32 cellular contexts compared by ENCODE assay signal in the genomic region with DNA sequence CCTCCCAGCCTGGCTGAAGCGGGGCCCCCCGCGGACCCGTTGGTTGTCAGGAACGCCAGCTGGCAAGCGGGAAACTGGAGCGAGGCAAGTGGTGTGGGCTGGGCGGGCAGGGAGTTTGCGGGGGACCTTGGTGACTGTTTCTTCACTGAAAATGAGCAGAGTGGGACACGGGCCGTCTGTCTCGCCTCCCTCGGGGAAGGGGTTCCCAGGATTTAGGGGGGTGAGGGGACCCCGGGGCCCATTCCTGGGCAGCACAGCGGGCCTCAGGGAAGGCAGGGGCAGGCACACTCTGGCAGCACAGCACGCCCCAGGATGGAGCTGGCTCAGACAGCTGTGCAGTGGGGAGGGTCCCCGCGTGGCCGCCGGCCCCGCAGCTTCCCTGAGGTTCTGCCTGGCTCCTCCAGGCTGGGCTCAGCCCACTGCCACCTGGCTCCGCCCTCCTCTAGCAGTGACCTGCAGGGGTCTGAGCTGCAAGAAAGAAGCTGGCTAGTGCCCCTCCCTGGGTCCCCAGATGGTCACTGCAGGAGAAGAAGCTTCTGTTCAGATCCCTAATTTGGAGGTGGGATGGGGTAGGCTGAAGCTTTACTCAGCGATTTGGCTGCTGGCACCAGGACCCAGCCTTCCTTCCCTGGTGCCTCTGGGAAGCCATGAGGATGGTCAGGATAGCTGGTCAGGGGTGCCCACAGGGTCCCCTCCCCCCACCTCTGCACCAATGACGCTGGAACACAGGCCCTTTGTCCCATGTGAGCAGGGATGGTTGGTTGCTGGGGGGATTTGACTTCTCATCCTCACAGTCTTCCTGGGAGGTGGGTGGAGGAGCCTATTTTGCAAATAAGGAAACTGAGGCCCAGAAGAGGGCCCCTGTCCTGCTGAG.
A peak's percentile ranks its signal among the peaks of the same experiment; 100 is the strongest.
DNase-seq lines count a peak whose midpoint lies in the region; ATAC-seq and TF ChIP-seq lines count a peak whose summit lies in the region.
"Had no signal": no experiment of that assay in that cellular context is flagged by ENCODE, and none has a peak within 500 bp of the region (broad histone marks: within the 10 kb centered on the region; RNA-seq: fewer than 3 reads in every experiment).

No MANE protein-coding gene starts in this region.

- H3K9me3 Mint-ChIP-seq in H9 (no peaks in the 10 kb centered on the region; a peak in 1 of 5 replicates), endodermal cell (no peaks in the 10 kb centered on the region)
- H3K9me3 Mint-ChIP-seq: brain; CD8-positive, alpha-beta memory T cell; T-cell had no signal

- no CpG with 5 or more reads among the region's 24 CpGs for WGBS in H9 (ENCODE audit: extremely low coverage, insufficient read length, low lambda C conversion rate)
- WGBS in endodermal cell (ENCODE audit: insufficient coverage in 1 of 2, insufficient read length in 1 of 2), 2 experiments = 65 to 79% methylated on average over 9 to 23 of the region's 24 CpGs
- no CpG with 5 or more reads among the region's 24 CpGs for WGBS in neuronal stem cell (ENCODE audit: extremely low coverage in 2 of 2, insufficient read length in 2 of 2, insufficient replicate concordance in 1 of 2), 2 donors

- H3K23me2 ChIP-seq in H9 (ENCODE audit: insufficient read length, low read depth, low read length, poor library complexity, severe bottlenecking) = no peaks in the 10 kb centered on the region

- no peak overlapping the region for H3K4me3 Mint-ChIP-seq in H9
- no peak overlapping the region for H3K4me3 Mint-ChIP-seq in endodermal cell
- H3K4me3 Mint-ChIP-seq: activated CD8-positive, alpha-beta T cell treated with anti-CD3 and anti-CD28 coated beads, Interleukin-2, amount 10 ng/mL, durations not matched to agents 7 days and 5 days; brain; CD8-positive, alpha-beta memory T cell; T-cell had no signal

- H3K27ac Mint-ChIP-seq in H9 (no peak overlapping the region), endodermal cell (no peak overlapping the region)
- H3K27ac Mint-ChIP-seq: T-cell had no signal

- H3K18ac ChIP-seq in H9 (ENCODE audit: insufficient read length, low read depth, low read length) = no peak overlapping the region
- H3K18ac ChIP-seq in neuronal stem cell (ENCODE audit: low read length) = peak overlapping the region; percentile 85

- H3T11ph ChIP-seq in H9 (ENCODE audit: low read length) = no peak overlapping the region

- H3K4me1 Mint-ChIP-seq in H9 = peaks cover 15 to 32% of the 10 kb centered on the region in 2 experiments
- H3K4me1 Mint-ChIP-seq in endodermal cell = no peaks in the 10 kb centered on the region

- H3K4ac ChIP-seq in H9 (ENCODE audit: low read depth, low read length) (no peak overlapping the region), neuronal stem cell (ENCODE audit: low read length) (no peak overlapping the region)

- no peak overlapping the region for H3K56ac ChIP-seq in H9 (ENCODE audit: insufficient read length, low read depth, low read length)

- H2AK5ac ChIP-seq in H9 (ENCODE audit: insufficient read length, low read length) (no peak overlapping the region), neuronal stem cell (ENCODE audit: low read depth, low read length) (peak overlapping the region; percentile 68)

- H4K20me1 ChIP-seq in H9 (ENCODE audit: control insufficient read depth, insufficient read depth, insufficient read length) = no peaks in the 10 kb centered on the region

- no peak overlapping the region for H3K9ac ChIP-seq in H9 (ENCODE audit: extremely low read depth, insufficient read length, low read length)
- H3K9ac ChIP-seq in endodermal cell (ENCODE audit: extremely low read depth, low read length, poor library complexity, severe bottlenecking) = no peak overlapping the region
- H3K9ac ChIP-seq in neuronal stem cell (ENCODE audit: low read depth, low read length, poor library complexity) = no peak overlapping the region

- H3K9me3 ChIP-seq in H9 (ENCODE audit: control insufficient read depth, low read depth, low read length) = no peaks in the 10 kb centered on the region
- H3K9me3 ChIP-seq in endodermal cell (ENCODE audit: control insufficient read depth, low read length) = no peaks in the 10 kb centered on the region
- H3K9me3 ChIP-seq in neuronal stem cell (replicated peaks in 1 of 2; ENCODE audit: control insufficient read depth in 2 of 2, insufficient read depth in 1 of 2, low read depth in 1 of 2, low read length in 2 of 2) = no peaks in the 10 kb centered on the region
- H3K9me3 ChIP-seq: esophagus squamous epithelium, gastrocnemius medialis, lower lobe of right lung, psoas muscle had no signal

- H3K27me3 ChIP-seq in H9 (ENCODE audit: insufficient read depth, low read length) = no peaks in the 10 kb centered on the region
- H3K27me3 ChIP-seq in endodermal cell (ENCODE audit: control insufficient read depth, insufficient read depth, low read length, poor library complexity, severe bottlenecking) = no peaks in the 10 kb centered on the region
- peaks cover 0 to 6% (median 0%) of the 10 kb centered on the region in 3 experiments for H3K27me3 ChIP-seq in neuronal stem cell (ENCODE audit: control insufficient read depth in 3 of 3, insufficient read depth in 3 of 3, low read depth in 1 of 3, low read length in 3 of 3)
- H3K27me3 ChIP-seq: gastrocnemius medialis, hepatocyte had no signal

- H3K23ac ChIP-seq in H9 (ENCODE audit: insufficient read length, low read depth, low read length) (no peak overlapping the region), neuronal stem cell (ENCODE audit: low read depth, low read length, poor library complexity) (peak overlapping the region; percentile 55)

- H2BK5ac ChIP-seq in H9 (ENCODE audit: insufficient read length, low read length) (no peak overlapping the region), neuronal stem cell (ENCODE audit: low read length) (no peak overlapping the region)

- H3K79me2 ChIP-seq in H9 (ENCODE audit: insufficient read depth, low read length) = no peaks in the 10 kb centered on the region
- H3K79me2 ChIP-seq: hepatocyte had no signal

- no peak overlapping the region for H4K5ac ChIP-seq in H9 (ENCODE audit: insufficient read length, low read depth, low read length)

- TF ChIP-seq CTCF in H9 (conservative IDR thresholded peaks at IDR 0.05) (no peak), endodermal cell (conservative IDR thresholded peaks at IDR 0.05) (no peak)

- H3K27ac ChIP-seq in H9 (ENCODE audit: insufficient read length, low read depth, low read length) (no peak overlapping the region), endodermal cell (ENCODE audit: low read depth, low read length) (peak overlapping the region; percentile 38), neuronal stem cell (replicated peaks; ENCODE audit: low read length) (no peak overlapping the region)
- H3K27ac ChIP-seq: esophagus squamous epithelium, gastrocnemius medialis, hepatocyte, lower lobe of right lung, psoas muscle, skin epidermis had no signal

- H3K36me3 Mint-ChIP-seq in H9 (ENCODE audit: insufficient read depth in 1 of 3, low read depth in 3 of 3) (no peaks in the 10 kb centered on the region), endodermal cell (ENCODE audit: low read depth) (no peaks in the 10 kb centered on the region)
- H3K36me3 Mint-ChIP-seq: brain had no signal

- H3K79me1 ChIP-seq in H9 (ENCODE audit: insufficient read depth, low read depth, low read length, poor library complexity, severe bottlenecking) = no peaks in the 10 kb centered on the region
- no peaks in the 10 kb centered on the region for H3K79me1 ChIP-seq in neuronal stem cell (ENCODE audit: low read depth, low read length)

- H3K36me3 ChIP-seq in endodermal cell (ENCODE audit: control insufficient read depth, insufficient read depth, low read length) (no peaks in the 10 kb centered on the region), neuronal stem cell (replicated peaks in 1 of 2; ENCODE audit: control insufficient read depth in 2 of 2, insufficient read depth in 2 of 2, low read length in 2 of 2) (no peaks in the 10 kb centered on the region)
- H3K36me3 ChIP-seq: esophagus squamous epithelium, gastrocnemius medialis, lower lobe of right lung had no signal

- H3K14ac ChIP-seq in H9 (ENCODE audit: insufficient read depth, low read length) (no peak overlapping the region), neuronal stem cell (ENCODE audit: low read length) (peak overlapping the region; percentile 82)

- H4K91ac ChIP-seq in H9 (ENCODE audit: insufficient read length, low read depth, low read length) = no peak overlapping the region
- no peak overlapping the region for H4K91ac ChIP-seq in neuronal stem cell (ENCODE audit: low read depth, low read length, poor library complexity)

- H3K4me2 ChIP-seq in H9 (ENCODE audit: insufficient read depth, insufficient read length, low read length) (no peak overlapping the region), neuronal stem cell (ENCODE audit: insufficient read depth, low read length, poor library complexity, severe bottlenecking) (no peak overlapping the region)
- H3K4me2 ChIP-seq: hepatocyte had no signal

- no peak overlapping the region for H2BK12ac ChIP-seq in H9 (ENCODE audit: insufficient read length, low read depth, low read length)
- H2BK12ac ChIP-seq in neuronal stem cell (ENCODE audit: low read length) = no peak overlapping the region

- no peak overlapping the region for H2AFZ ChIP-seq in H9 (ENCODE audit: low read length)
- peak overlapping the region; percentile 29 for H2AFZ ChIP-seq in neuronal stem cell (ENCODE audit: low read length)
- H2AFZ ChIP-seq: hepatocyte had no signal

- H2BK20ac ChIP-seq in H9 (ENCODE audit: low read depth, low read length, poor library complexity, severe bottlenecking) = no peak overlapping the region

- H3K4me1 ChIP-seq in H9 (ENCODE audit: insufficient read depth, low read length) = no peaks in the 10 kb centered on the region; the same call in 1 of the 2 replicates
- no peaks in the 10 kb centered on the region for H3K4me1 ChIP-seq in endodermal cell (ENCODE audit: control insufficient read depth, insufficient read depth, low read length)
- H3K4me1 ChIP-seq in neuronal stem cell (ENCODE audit: control insufficient read depth in 2 of 2, insufficient read depth in 1 of 2, low read depth in 1 of 2, low read length in 2 of 2) = peaks cover 17 to 21% of the 10 kb centered on the region in 2 donors

- no peak overlapping the region for H2BK120ac ChIP-seq in H9 (ENCODE audit: low read depth, low read length, poor library complexity, severe bottlenecking)
- H2BK120ac ChIP-seq in neuronal stem cell (ENCODE audit: low read depth, low read length) = no peak overlapping the region

- DNase-seq in NCI-H2171 treated with DMSO at 0.1 percent for 48 hours (lab: John Stamatoyannopoulos, UW) (peak; percentile 18), NCI-H2171 (lab: John Stamatoyannopoulos, UW) (no peak), H9 (peak; percentile 59), endodermal cell (peak; percentile 82), neuronal stem cell (ENCODE audit: low spot score) (no peak), H4 (ENCODE audit: low spot score) (no peak), cortex of kidney (lab: John Stamatoyannopoulos, UW) (no peak)
- DNase-seq: 8988T; activated CD8-positive, alpha-beta T cell treated with anti-CD3 and anti-CD28 coated beads, Interleukin-2, amount 10 ng/mL, durations not matched to agents 7 days and 5 days; activated gamma-delta T cell treated with Interleukin-2 at 50 U/mL for 16 hours; activated T-cell treated with anti-CD3 and anti-CD28 coated beads for 4 hours; AML-193; CD8-positive, alpha-beta memory T cell; DMS53; esophagus squamous epithelium; GF-D8; lower lobe of right lung; NCI-H1694; NCI-H2227 treated with DMSO at 0.1 percent for 48 hours; NK-92 treated with Interleukin-12 subunit alpha and Interleukin-12 subunit beta, amount 100 ng/mL, for 24 hours; psoas muscle; stimulated activated CD4-positive, alpha-beta T cell treated with anti-CD3 and anti-CD28 coated beads, Interleukin-2, amount 100 ng/mL, for 24 hours; T-cell; trophoblast cell had no signal

- H3K27me3 Mint-ChIP-seq in H9 (ENCODE audit: low read depth) (peaks cover 2% of the 10 kb centered on the region), endodermal cell (ENCODE audit: insufficient read depth) (no peaks in the 10 kb centered on the region)

- H2BK15ac ChIP-seq in H9 (ENCODE audit: low read depth, low read length) (no peak overlapping the region), neuronal stem cell (ENCODE audit: low read length) (no peak overlapping the region)

- no peak overlapping the region for H3K4me3 ChIP-seq in endodermal cell (ENCODE audit: low read length)
- H3K4me3 ChIP-seq in neuronal stem cell (ENCODE audit: low read length in 2 of 2) = no peak overlapping the region
- H3K4me3 ChIP-seq: esophagus squamous epithelium, gastrocnemius medialis, hepatocyte, lower lobe of right lung, psoas muscle, skin epidermis had no signal

- H4K8ac ChIP-seq in H9 (replicated peaks; ENCODE audit: insufficient read length, low read depth, low read length) (no peak overlapping the region), neuronal stem cell (ENCODE audit: low read depth, low read length) (no peak overlapping the region)

- ATAC-seq in HG03159 (IDR thresholded peaks at IDR 0.05; ENCODE audit: unreplicated experiment) = no peak
- ATAC-seq: activated CD4-positive, CD25-positive, alpha-beta regulatory T cell treated with anti-CD3 and anti-CD28 coated beads, Interleukin-2, amount 50 U/mL, for 24 hours; activated CD8-positive, alpha-beta T cell treated with anti-CD3 and anti-CD28 coated beads, Interleukin-2, amount 10 ng/mL, durations not matched to agents 7 days and 5 days; gastrocnemius medialis; HepG2; lower lobe of right lung; Panc1; psoas muscle; T-cell had no signal

Comparison
In these comparisons a context has a peak if more than half of its experiments do, and no peak if none do; other contexts are left out.
1. DNase-seq: peak in NCI-H2171 treated with DMSO at 0.1 percent for 48 hours (single experiment), H9 (single experiment) and endodermal cell (single experiment); none in NCI-H2171 (single experiment), neuronal stem cell (single experiment), H4 (single experiment) and cortex of kidney (single experiment).